ENCODE assay signal across 8 cellular contexts in genomic region chr20:36542019-36542488, GRCh38. TPM values are rescaled to one million over a fixed set of nuclear protein-coding genes. Genes with fewer than 3 reads are reported as not detected.
DNase-seq lines count a peak whose midpoint lies in the region; ATAC-seq, FAIRE-seq and TF ChIP-seq lines count a peak whose summit lies in the region.

No MANE protein-coding gene starts in this region.

- no peaks in the 10 kb centered on the region for H3K9me3 Mint-ChIP-seq in T-cell

- no peaks in the 10 kb centered on the region for H3K79me2 ChIP-seq in OCI-LY7 (ENCODE audit: insufficient read depth, low read depth, low read length)

- H3K27me3 Mint-ChIP-seq in T-cell, result peaks cover 0 to 6% of the 10 kb centered on the region in 2 donors

- CTCF ChIA-PET in OCI-LY7 (lab: Charles Lee; ENCODE audit: unreplicated experiment) (no interaction called here), T-cell (lab: Charles Lee) (no interaction called here)

- no peak overlapping the region for H3K4me2 ChIP-seq in OCI-LY7 (ENCODE audit: low read length)

- H3K4me1 Mint-ChIP-seq in T-cell, result peaks cover 0 to 3% (median 2%) of the 10 kb centered on the region in 3 donors

- no peak overlapping the region for H2AFZ ChIP-seq in OCI-LY7 (ENCODE audit: low read length)

- no peak overlapping the region for H3K4me3 ChIP-seq in OCI-LY7 (ENCODE audit: low read depth, low read length, poor library complexity, severe bottlenecking)

- H3K9me2 ChIP-seq in OCI-LY7 (ENCODE audit: insufficient read depth, low read length), result no peaks in the 10 kb centered on the region

- H3K27ac ChIP-seq in OCI-LY7 (ENCODE audit: low read depth, low read length, poor library complexity, severe bottlenecking), result no peak overlapping the region

- TF ChIP-seq CTCF in D721Med (IDR thresholded peaks at IDR 0.05; ENCODE audit: insufficient read depth, missing control alignments) (peak; percentile 18), OCI-LY7 (conservative IDR thresholded peaks at IDR 0.05; ENCODE audit: low read length) (peak; percentile 50), omental fat pad (IDR thresholded peaks at IDR 0.05) (no peak)

- FAIRE-seq in D721Med (lab: Jason Lieb, UNC), result no peak

- H3K36me3 Mint-ChIP-seq in T-cell, result no peaks in the 10 kb centered on the region

- peak; percentile 16 for ATAC-seq in omental fat pad (ENCODE audit: low FRiP score)
- ATAC-seq in T-cell (replicated peaks in 1 of 4), result no peak
- ATAC-seq in GM21367 (IDR thresholded peaks at IDR 0.05; ENCODE audit: unreplicated experiment), result no peak
- no peak for ATAC-seq in GM21515 (IDR thresholded peaks at IDR 0.05; ENCODE audit: unreplicated experiment)
- ATAC-seq in GM19324 (IDR thresholded peaks at IDR 0.05; ENCODE audit: low FRiP score, unreplicated experiment), result no peak

- H3K36me3 ChIP-seq in OCI-LY7 (ENCODE audit: insufficient read depth, low read length), result no peaks in the 10 kb centered on the region

- H3K9me3 ChIP-seq in OCI-LY7 (ENCODE audit: low read length), result no peaks in the 10 kb centered on the region

- POLR2A ChIA-PET in OCI-LY7 (lab: Charles Lee) (no interaction called here), T-cell (lab: Charles Lee) (no interaction called here)

- no peak overlapping the region for H3K4me3 Mint-ChIP-seq in T-cell

- intact Hi-C loops in OCI-LY7 (cut with micrococcal nuclease; ENCODE audit: unreplicated experiment), result no loop called here

- DNase-seq in D721Med (ENCODE audit: insufficient read length, low spot score) (no peak), OCI-LY7 (ENCODE audit: low spot score) (no peak), fibroblast of peridontal ligament (ENCODE audit: extremely low read depth) (peak; percentile 69), omental fat pad (ENCODE audit: low spot score) (no peak), T-cell (no peak)

- H4K20me1 ChIP-seq in OCI-LY7 (ENCODE audit: insufficient read depth, low read length), result no peaks in the 10 kb centered on the region

- H3K27ac Mint-ChIP-seq in T-cell, result no peak overlapping the region

- H3K4me1 ChIP-seq in OCI-LY7 (ENCODE audit: insufficient read depth, low read length, poor library complexity, severe bottlenecking), result no peaks in the 10 kb centered on the region

- BruUV-seq in OCI-LY7 (replicated peaks; lab: Mats Ljungman, UMichigan), result no TSS peak

RNA-seq across cellular contexts. Expression of gene MYL9, which starts 0.7 kb away (rescaled TPM):
- total RNA-seq in OCI-LY7 (2014; rRNA removed; shearing (Covaris generic)), result not detected in 2 replicates
- total RNA-seq in OCI-LY7 (2022) (not detected in 2 replicates), omental fat pad (100 to 1,000 TPM in 2 of 4 donors, 10 to 100 TPM in 2; 57.0 to 145 (median 102) TPM), T-cell (1 to 10 TPM in 4 of 5 donors, not detected in 1; 1.3 to 2.8 (median 1.7) TPM)

RNA-seq across cellular contexts. Expression of gene TGIF2, which starts 31.3 kb away (rescaled TPM):
- 26.6 and 41.3 TPM in 2 replicates for total RNA-seq in OCI-LY7 (2014; rRNA removed; shearing (Covaris generic))
- total RNA-seq in OCI-LY7 (2022) (45.2 and 49.4 TPM in 2 replicates), omental fat pad (10 to 100 TPM; 11.0 to 15.1 (median 12.1) TPM), T-cell (10 to 100 TPM; 31.2 to 39.7 (median 35.6) TPM)

Comparison
In these comparisons a context has a peak if more than half of its experiments do, and no peak if none do; other contexts are left out.
1. CTCF ChIP-seq: peak in D721Med (single experiment) and OCI-LY7 (single experiment); none in omental fat pad (0 of 3).
2. RNA of gene MYL9, which starts 0.7 kb away (total RNA-seq): 57.0 to 145 TPM in omental fat pad; 1.3 to 2.8 TPM in T-cell and not detected in OCI-LY7; every median in the first group is over 10 times any median in the second.